1 cellular context compared by ENCODE assay signal in the genomic region with DNA sequence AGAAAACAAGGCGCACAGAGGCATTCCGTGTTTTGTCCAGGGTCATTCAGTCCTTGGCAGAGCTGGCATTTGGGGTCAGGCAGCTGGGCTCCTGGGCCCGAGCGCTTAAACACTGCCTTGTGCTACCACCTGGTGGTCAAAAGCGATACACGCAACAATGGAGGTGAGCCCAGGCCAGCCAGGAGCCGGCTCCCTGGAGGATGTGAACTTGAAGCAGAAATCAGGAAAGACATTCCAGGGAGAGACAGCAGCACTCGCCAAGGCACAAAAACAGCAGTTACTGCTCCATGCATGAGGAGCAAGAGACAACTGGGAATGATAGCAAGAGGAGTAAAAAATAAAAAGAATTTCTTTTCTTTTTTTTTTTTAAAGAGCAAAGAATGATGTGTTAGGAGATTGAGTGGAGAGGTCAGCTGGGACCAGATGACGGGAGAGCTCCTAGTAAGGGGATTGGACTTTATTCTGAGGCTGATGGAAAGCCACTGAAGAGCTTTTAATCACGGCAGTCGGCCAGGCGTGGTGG.
TF ChIP-seq lines count a peak whose summit lies in the region.

No MANE protein-coding gene starts in this region.

TF ChIP-seq in HepG2, 621 proteins besides CTCF, POLR2A, EP300 and RAD21 (continued from another document and continues in another):
- TF ChIP-seq, protein P1, sequence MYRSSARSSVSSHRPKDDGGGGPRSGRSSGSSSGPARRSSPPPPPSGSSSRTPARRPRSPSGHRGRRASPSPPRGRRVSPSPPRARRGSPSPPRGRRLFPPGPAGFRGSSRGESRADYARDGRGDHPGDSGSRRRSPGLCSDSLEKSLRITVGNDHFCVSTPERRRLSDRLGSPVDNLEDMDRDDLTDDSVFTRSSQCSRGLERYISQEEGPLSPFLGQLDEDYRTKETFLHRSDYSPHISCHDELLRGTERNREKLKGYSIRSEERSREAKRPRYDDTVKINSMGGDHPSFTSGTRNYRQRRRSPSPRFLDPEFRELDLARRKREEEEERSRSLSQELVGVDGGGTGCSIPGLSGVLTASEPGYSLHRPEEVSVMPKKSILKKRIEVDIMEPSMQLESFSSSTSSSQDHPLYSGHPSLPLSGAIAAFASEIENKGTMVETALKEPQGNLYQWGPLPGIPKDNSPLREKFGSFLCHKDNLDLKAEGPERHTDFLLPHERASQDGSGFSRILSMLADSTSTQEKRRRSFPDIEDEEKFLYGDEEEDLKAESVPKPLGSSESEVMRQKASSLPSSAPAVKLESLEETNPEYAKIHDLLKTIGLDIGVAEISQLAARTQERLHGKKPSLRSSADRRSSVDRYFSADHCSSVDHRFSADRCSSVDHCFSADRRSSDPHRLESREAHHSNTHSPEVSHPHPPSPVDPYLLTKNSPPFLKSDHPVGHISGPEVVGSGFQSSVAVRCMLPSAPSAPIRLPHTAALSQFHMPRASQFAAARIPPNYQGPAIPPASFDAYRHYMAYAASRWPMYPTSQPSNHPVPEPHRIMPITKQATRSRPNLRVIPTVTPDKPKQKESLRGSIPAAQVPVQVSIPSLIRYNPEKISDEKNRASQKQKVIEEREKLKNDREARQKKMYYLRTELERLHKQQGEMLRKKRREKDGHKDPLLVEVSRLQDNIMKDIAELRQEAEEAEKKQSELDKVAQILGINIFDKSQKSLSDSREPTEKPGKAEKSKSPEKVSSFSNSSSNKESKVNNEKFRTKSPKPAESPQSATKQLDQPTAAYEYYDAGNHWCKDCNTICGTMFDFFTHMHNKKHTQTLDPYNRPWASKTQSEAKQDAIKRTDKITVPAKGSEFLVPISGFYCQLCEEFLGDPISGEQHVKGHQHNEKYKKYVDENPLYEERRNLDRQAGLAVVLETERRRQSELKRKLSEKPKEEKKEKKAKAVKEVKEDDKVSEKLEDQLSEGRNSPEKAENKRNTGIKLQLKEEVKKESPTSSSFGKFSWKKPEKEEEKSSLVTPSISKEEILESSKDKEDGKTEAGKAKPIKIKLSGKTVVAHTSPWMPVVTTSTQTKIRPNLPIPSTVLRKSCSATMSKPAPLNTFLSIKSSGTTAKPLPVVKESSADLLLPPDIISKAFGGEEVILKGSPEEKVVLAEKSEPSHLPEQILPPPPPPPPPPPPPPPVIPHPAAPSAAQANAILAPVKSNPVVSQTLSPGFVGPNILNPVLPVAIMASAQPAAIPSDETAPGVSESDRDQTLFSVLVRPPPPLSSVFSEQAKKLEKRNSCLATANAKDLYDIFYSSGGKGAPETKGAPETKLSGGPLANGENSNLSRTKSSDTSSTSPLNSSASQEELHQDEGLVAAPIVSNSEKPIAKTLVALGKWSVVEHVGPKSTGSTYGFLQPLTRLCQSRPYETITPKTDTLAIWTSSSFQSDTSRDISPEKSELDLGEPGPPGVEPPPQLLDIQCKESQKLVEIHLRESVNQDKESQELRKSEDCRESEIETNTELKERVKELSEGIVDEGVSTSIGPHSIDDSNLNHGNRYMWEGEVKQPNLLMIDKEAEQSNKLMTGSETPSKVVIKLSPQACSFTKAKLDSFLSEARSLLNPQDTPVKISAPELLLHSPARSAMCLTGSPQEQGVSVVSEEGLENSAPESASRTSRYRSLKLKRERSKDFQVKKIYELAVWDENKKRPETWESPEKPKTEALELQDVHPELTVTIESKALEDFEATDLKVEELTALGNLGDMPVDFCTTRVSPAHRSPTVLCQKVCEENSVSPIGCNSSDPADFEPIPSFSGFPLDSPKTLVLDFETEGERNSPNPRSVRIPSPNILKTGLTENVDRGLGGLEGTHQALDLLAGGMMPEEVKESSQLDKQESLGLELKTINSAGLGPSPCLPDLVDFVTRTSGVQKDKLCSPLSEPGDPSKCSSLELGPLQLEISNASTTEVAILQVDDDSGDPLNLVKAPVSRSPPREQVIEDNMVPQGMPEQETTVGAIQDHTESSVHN (CRISPR knock-in tag; IDR thresholded peaks at IDR 0.05): no peak
- TF ChIP-seq, protein P2, sequence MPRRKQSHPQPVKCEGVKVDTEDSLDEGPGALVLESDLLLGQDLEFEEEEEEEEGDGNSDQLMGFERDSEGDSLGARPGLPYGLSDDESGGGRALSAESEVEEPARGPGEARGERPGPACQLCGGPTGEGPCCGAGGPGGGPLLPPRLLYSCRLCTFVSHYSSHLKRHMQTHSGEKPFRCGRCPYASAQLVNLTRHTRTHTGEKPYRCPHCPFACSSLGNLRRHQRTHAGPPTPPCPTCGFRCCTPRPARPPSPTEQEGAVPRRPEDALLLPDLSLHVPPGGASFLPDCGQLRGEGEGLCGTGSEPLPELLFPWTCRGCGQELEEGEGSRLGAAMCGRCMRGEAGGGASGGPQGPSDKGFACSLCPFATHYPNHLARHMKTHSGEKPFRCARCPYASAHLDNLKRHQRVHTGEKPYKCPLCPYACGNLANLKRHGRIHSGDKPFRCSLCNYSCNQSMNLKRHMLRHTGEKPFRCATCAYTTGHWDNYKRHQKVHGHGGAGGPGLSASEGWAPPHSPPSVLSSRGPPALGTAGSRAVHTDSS (CRISPR knock-in tag; conservative IDR thresholded peaks at IDR 0.05): no peak
- TF ChIP-seq ZNF720 (CRISPR knock-in tag; IDR thresholded peaks at IDR 0.05) (no peak), ZNF749 (CRISPR knock-in tag; IDR thresholded peaks at IDR 0.05; ENCODE audit: borderline replicate concordance) (no peak), NFYB (CRISPR knock-in tag; IDR thresholded peaks at IDR 0.05) (no peak), ZNF792 (CRISPR knock-in tag; IDR thresholded peaks at IDR 0.05) (peak; percentile 65; the same call in 1 of the 2 replicates), ZBTB7A (CRISPR knock-in tag; IDR thresholded peaks at IDR 0.05) (no peak), ZNF672 (CRISPR knock-in tag; IDR thresholded peaks at IDR 0.05) (no peak), ASH2L (IDR thresholded peaks at IDR 0.05; ENCODE audit: insufficient read length, low read depth, low read length) (peak; percentile 42), LCORL (IDR thresholded peaks at IDR 0.05) (no peak), LCORL (CRISPR knock-in tag; IDR thresholded peaks at IDR 0.05) (peak; percentile 52; the same call in 1 of the 2 replicates), ONECUT2 (CRISPR knock-in tag; IDR thresholded peaks at IDR 0.05) (no peak), HMG20A (CRISPR knock-in tag; IDR thresholded peaks at IDR 0.05; ENCODE audit: borderline replicate concordance) (0 out of 2 replicates have a peak, but pooled peaks have one; percentile 12), YEATS4 (CRISPR knock-in tag; IDR thresholded peaks at IDR 0.05; ENCODE audit: borderline replicate concordance) (no peak), STAG1 (CRISPR knock-in tag; IDR thresholded peaks at IDR 0.05) (peak; percentile 99), JUNB (CRISPR knock-in tag; IDR thresholded peaks at IDR 0.05; ENCODE audit: borderline replicate concordance) (no peak), MTF2 (CRISPR knock-in tag; IDR thresholded peaks at IDR 0.05; ENCODE audit: borderline replicate concordance) (no peak), ZFAT (CRISPR knock-in tag; conservative IDR thresholded peaks at IDR 0.05) (no peak), SP1 (IDR thresholded peaks at IDR 0.05) (no peak), SP1 (CRISPR knock-in tag; IDR thresholded peaks at IDR 0.05) (no peak), MLLT10 (CRISPR knock-in tag; IDR thresholded peaks at IDR 0.05) (no peak), FOXJ3 (CRISPR knock-in tag; IDR thresholded peaks at IDR 0.05; ENCODE audit: borderline replicate concordance) (0 out of 2 replicates have a peak, but pooled peaks have one; percentile 41), FOSL2 (CRISPR knock-in tag; IDR thresholded peaks at IDR 0.05) (peak; percentile 65), NCOA5 (CRISPR knock-in tag; IDR thresholded peaks at IDR 0.05) (no peak), ZNF775 (CRISPR knock-in tag; IDR thresholded peaks at IDR 0.05; ENCODE audit: borderline replicate concordance) (no peak), NONO (IDR thresholded peaks at IDR 0.05) (no peak), NONO (CRISPR knock-in tag; conservative IDR thresholded peaks at IDR 0.05) (peak; percentile 54; the same call in 1 of the 2 replicates), RFXAP (CRISPR knock-in tag; IDR thresholded peaks at IDR 0.05; ENCODE audit: borderline replicate concordance) (no peak), SALL2 (CRISPR knock-in tag; IDR thresholded peaks at IDR 0.05) (no peak), TEAD2 (CRISPR knock-in tag; IDR thresholded peaks at IDR 0.05) (0 out of 2 replicates have a peak, but pooled peaks have one; percentile 59), MEF2D (CRISPR knock-in tag; IDR thresholded peaks at IDR 0.05) (no peak), ZNF746 (CRISPR knock-in tag; IDR thresholded peaks at IDR 0.05) (no peak), ZNF878 (CRISPR knock-in tag; IDR thresholded peaks at IDR 0.05) (no peak), NFIC (IDR thresholded peaks at IDR 0.05; ENCODE audit: low read length) (no peak), FLYWCH1 (CRISPR knock-in tag; IDR thresholded peaks at IDR 0.05) (no peak), TCF12 (IDR thresholded peaks at IDR 0.05) (no peak), TCF12 (CRISPR knock-in tag; IDR thresholded peaks at IDR 0.05) (no peak), MED1 (CRISPR knock-in tag; IDR thresholded peaks at IDR 0.05) (peak; percentile 63)
- TF ChIP-seq, protein P3, sequence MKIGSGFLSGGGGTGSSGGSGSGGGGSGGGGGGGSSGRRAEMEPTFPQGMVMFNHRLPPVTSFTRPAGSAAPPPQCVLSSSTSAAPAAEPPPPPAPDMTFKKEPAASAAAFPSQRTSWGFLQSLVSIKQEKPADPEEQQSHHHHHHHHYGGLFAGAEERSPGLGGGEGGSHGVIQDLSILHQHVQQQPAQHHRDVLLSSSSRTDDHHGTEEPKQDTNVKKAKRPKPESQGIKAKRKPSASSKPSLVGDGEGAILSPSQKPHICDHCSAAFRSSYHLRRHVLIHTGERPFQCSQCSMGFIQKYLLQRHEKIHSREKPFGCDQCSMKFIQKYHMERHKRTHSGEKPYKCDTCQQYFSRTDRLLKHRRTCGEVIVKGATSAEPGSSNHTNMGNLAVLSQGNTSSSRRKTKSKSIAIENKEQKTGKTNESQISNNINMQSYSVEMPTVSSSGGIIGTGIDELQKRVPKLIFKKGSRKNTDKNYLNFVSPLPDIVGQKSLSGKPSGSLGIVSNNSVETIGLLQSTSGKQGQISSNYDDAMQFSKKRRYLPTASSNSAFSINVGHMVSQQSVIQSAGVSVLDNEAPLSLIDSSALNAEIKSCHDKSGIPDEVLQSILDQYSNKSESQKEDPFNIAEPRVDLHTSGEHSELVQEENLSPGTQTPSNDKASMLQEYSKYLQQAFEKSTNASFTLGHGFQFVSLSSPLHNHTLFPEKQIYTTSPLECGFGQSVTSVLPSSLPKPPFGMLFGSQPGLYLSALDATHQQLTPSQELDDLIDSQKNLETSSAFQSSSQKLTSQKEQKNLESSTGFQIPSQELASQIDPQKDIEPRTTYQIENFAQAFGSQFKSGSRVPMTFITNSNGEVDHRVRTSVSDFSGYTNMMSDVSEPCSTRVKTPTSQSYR (CRISPR knock-in tag; IDR thresholded peaks at IDR 0.05; ENCODE audit: borderline replicate concordance): no peak
- TF ChIP-seq, protein P4, sequence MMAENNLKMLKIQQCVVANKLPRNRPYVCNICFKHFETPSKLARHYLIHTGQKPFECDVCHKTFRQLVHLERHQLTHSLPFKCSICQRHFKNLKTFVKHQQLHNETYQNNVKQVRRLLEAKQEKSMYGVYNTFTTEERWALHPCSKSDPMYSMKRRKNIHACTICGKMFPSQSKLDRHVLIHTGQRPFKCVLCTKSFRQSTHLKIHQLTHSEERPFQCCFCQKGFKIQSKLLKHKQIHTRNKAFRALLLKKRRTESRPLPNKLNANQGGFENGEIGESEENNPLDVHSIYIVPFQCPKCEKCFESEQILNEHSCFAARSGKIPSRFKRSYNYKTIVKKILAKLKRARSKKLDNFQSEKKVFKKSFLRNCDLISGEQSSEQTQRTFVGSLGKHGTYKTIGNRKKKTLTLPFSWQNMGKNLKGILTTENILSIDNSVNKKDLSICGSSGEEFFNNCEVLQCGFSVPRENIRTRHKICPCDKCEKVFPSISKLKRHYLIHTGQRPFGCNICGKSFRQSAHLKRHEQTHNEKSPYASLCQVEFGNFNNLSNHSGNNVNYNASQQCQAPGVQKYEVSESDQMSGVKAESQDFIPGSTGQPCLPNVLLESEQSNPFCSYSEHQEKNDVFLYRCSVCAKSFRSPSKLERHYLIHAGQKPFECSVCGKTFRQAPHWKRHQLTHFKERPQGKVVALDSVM (CRISPR knock-in tag; IDR thresholded peaks at IDR 0.05): no peak
- TF ChIP-seq, protein P5, sequence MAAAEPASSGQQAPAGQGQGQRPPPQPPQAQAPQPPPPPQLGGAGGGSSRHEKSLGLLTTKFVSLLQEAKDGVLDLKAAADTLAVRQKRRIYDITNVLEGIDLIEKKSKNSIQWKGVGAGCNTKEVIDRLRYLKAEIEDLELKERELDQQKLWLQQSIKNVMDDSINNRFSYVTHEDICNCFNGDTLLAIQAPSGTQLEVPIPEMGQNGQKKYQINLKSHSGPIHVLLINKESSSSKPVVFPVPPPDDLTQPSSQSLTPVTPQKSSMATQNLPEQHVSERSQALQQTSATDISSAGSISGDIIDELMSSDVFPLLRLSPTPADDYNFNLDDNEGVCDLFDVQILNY (CRISPR knock-in tag; conservative IDR thresholded peaks at IDR 0.05): no peak
- TF ChIP-seq, protein P6, sequence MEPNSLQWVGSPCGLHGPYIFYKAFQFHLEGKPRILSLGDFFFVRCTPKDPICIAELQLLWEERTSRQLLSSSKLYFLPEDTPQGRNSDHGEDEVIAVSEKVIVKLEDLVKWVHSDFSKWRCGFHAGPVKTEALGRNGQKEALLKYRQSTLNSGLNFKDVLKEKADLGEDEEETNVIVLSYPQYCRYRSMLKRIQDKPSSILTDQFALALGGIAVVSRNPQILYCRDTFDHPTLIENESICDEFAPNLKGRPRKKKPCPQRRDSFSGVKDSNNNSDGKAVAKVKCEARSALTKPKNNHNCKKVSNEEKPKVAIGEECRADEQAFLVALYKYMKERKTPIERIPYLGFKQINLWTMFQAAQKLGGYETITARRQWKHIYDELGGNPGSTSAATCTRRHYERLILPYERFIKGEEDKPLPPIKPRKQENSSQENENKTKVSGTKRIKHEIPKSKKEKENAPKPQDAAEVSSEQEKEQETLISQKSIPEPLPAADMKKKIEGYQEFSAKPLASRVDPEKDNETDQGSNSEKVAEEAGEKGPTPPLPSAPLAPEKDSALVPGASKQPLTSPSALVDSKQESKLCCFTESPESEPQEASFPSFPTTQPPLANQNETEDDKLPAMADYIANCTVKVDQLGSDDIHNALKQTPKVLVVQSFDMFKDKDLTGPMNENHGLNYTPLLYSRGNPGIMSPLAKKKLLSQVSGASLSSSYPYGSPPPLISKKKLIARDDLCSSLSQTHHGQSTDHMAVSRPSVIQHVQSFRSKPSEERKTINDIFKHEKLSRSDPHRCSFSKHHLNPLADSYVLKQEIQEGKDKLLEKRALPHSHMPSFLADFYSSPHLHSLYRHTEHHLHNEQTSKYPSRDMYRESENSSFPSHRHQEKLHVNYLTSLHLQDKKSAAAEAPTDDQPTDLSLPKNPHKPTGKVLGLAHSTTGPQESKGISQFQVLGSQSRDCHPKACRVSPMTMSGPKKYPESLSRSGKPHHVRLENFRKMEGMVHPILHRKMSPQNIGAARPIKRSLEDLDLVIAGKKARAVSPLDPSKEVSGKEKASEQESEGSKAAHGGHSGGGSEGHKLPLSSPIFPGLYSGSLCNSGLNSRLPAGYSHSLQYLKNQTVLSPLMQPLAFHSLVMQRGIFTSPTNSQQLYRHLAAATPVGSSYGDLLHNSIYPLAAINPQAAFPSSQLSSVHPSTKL (CRISPR knock-in tag; IDR thresholded peaks at IDR 0.05): peak; percentile 82
- TF ChIP-seq, protein P7, sequence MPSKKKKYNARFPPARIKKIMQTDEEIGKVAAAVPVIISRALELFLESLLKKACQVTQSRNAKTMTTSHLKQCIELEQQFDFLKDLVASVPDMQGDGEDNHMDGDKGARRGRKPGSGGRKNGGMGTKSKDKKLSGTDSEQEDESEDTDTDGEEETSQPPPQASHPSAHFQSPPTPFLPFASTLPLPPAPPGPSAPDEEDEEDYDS (CRISPR knock-in tag; IDR thresholded peaks at IDR 0.05): 0 out of 2 replicates have a peak, but pooled peaks have one; percentile 42
- TF ChIP-seq, protein P8, sequence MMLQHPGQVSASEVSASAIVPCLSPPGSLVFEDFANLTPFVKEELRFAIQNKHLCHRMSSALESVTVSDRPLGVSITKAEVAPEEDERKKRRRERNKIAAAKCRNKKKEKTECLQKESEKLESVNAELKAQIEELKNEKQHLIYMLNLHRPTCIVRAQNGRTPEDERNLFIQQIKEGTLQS (CRISPR knock-in tag; IDR thresholded peaks at IDR 0.05): no peak
